ENCODE assay signal across 9 cellular contexts in genomic region chr9:33125871-33126822, GRCh38.
DNase-seq lines count a peak whose midpoint lies in the region; ATAC-seq and TF ChIP-seq lines count a peak whose summit lies in the region.
"Had no signal": no experiment of that assay in that cellular context is flagged by ENCODE, and none has a peak within 500 bp of the region (broad histone marks: within the 10 kb centered on the region; RNA-seq: fewer than 3 reads in every experiment).

No MANE protein-coding gene starts in this region.

- H3K27ac ChIP-seq in skin epidermis = peak overlapping the region in 12 of 21 experiments; percentile 9 to 52 (median 32)

- no peak overlapping the region for H3K4me3 ChIP-seq in epithelial cell of esophagus (ENCODE audit: low read length)
- no peak overlapping the region for H3K4me3 ChIP-seq in skin epidermis

- DNase-seq in epithelial cell of esophagus (ENCODE audit: low read depth) (peak; percentile 70), NCI-H1092 treated with DMSO at 0.1 percent for 48 hours (lab: John Stamatoyannopoulos, UW) (no peak), DMS 273 treated with DMSO at 0.1 percent for 48 hours (lab: John Stamatoyannopoulos, UW) (no peak), HCEC 1CT (no peak), NCI-H748 (lab: John Stamatoyannopoulos, UW; ENCODE audit: unreplicated experiment) (no peak)
- DNase-seq: NCI-H187 treated with DMSO at 0.1 percent for 48 hours had no signal

- TF ChIP-seq CTCF in epithelial cell of esophagus (IDR thresholded peaks at IDR 0.05; ENCODE audit: insufficient read depth, low read depth, low read length, missing control alignments) = no peak

- ATAC-seq in GM19324 (IDR thresholded peaks at IDR 0.05; ENCODE audit: low FRiP score, unreplicated experiment) = peak; percentile 36
- ATAC-seq in HG03571 (IDR thresholded peaks at IDR 0.05; ENCODE audit: unreplicated experiment) = peak; percentile 37
